ENCODE assay signal across 1 cellular context in genomic region chr17:57879437-57880085, GRCh38.
TF ChIP-seq lines count a peak whose summit lies in the region.

No MANE protein-coding gene starts in this region.

TF ChIP-seq in IMR-90, 13 proteins besides CTCF, POLR2A, EP300 and RAD21:
- TF ChIP-seq CHD1 (IDR thresholded peaks at IDR 0.05; ENCODE audit: low read depth, low read length) (no peak), CEBPB (IDR thresholded peaks at IDR 0.05; ENCODE audit: low read depth, low read length) (no peak), RCOR1 (IDR thresholded peaks at IDR 0.05; ENCODE audit: insufficient replicate concordance, low read length) (no peak), MXI1 (IDR thresholded peaks at IDR 0.05; ENCODE audit: borderline replicate concordance, low read depth, low read length) (no peak), USF2 (IDR thresholded peaks at IDR 0.05; ENCODE audit: low read depth, low read length) (no peak), SMC3 (IDR thresholded peaks at IDR 0.05; ENCODE audit: low read depth, low read length) (no peak), BHLHE40 (IDR thresholded peaks at IDR 0.05; ENCODE audit: low read depth, low read length) (no peak), NFE2L2 (IDR thresholded peaks at IDR 0.05; ENCODE audit: low read depth, low read length) (no peak), FOS (IDR thresholded peaks at IDR 0.05; ENCODE audit: low read depth, low read length) (no peak), MAFK (IDR thresholded peaks at IDR 0.05; ENCODE audit: low read depth, low read length) (no peak), RFX5 (IDR thresholded peaks at IDR 0.05; ENCODE audit: low read depth, low read length) (no peak), ELK1 (IDR thresholded peaks at IDR 0.05; ENCODE audit: borderline replicate concordance, low read depth, low read length) (no peak), MAZ (IDR thresholded peaks at IDR 0.05; ENCODE audit: borderline replicate concordance, low read depth, low read length) (no peak)
